In genomic region chr4:27881705-27882104, GRCh38 we compare ENCODE assay signal across 17 cellular contexts.
DNase-seq lines count a peak whose midpoint lies in the region; ATAC-seq and TF ChIP-seq lines count a peak whose summit lies in the region.
"Had no signal": no experiment of that assay in that cellular context is flagged by ENCODE, and none has a peak within 500 bp of the region (broad histone marks: within the 10 kb centered on the region; RNA-seq: fewer than 3 reads in every experiment).

No MANE protein-coding gene starts in this region.

- no peaks in the 10 kb centered on the region for H3K9me3 Mint-ChIP-seq in Calu3 (ENCODE audit: low read depth, unreplicated experiment)

- H3K27ac Mint-ChIP-seq in Calu3 (ENCODE audit: unreplicated experiment), result no peak overlapping the region
- H3K27ac Mint-ChIP-seq: T-cell had no signal

- H3K4me3 Mint-ChIP-seq in Calu3 (ENCODE audit: low read depth, unreplicated experiment), result no peak overlapping the region
- H3K4me3 Mint-ChIP-seq: T-cell had no signal

- H3K36me3 ChIP-seq in BE2C, result no peaks in the 10 kb centered on the region

- no peaks in the 10 kb centered on the region for H3K36me3 Mint-ChIP-seq in Calu3 (ENCODE audit: insufficient read depth, unreplicated experiment)
- H3K36me3 Mint-ChIP-seq: T-cell had no signal

- no peaks in the 10 kb centered on the region; the same call in 1 of the 2 replicates for H3K9me3 ChIP-seq in BE2C

- intact Hi-C loops in Calu3 (cut with micrococcal nuclease; ENCODE audit: unreplicated experiment), result no loop called here

- no peak for DNase-seq in effector CD8-positive, alpha-beta T cell (lab: John Stamatoyannopoulos, UW)
- no peak for DNase-seq in UCSD-AML1 (lab: John Stamatoyannopoulos, UW; ENCODE audit: unreplicated experiment)
- no peak for DNase-seq in Calu3
- no peak for DNase-seq in BE2C
- DNase-seq: DMS153, EL, NCI-H1694, NCI-H446, NCI-H774, T-cell, T1000 had no signal

- BruUV-seq in Calu3 (replicated peaks; lab: Mats Ljungman, UMichigan), result no TSS peak

- H3K4me1 ChIP-seq in BE2C, result no peaks in the 10 kb centered on the region

- H3K4me1 Mint-ChIP-seq in Calu3 (ENCODE audit: low read depth, unreplicated experiment), result no peaks in the 10 kb centered on the region
- H3K4me1 Mint-ChIP-seq: T-cell had no signal

- ATAC-seq in GM18520 (IDR thresholded peaks at IDR 0.05; ENCODE audit: unreplicated experiment) (peak; percentile 52), GM21619 (IDR thresholded peaks at IDR 0.05; ENCODE audit: unreplicated experiment) (peak; percentile 72), HG02973 (IDR thresholded peaks at IDR 0.05; ENCODE audit: unreplicated experiment) (peak; percentile 58), HG03378 (IDR thresholded peaks at IDR 0.05; ENCODE audit: unreplicated experiment) (peak; percentile 75)
- ATAC-seq: HCT116, K562, T-cell had no signal

- TF ChIP-seq CTCF in Calu3 (IDR thresholded peaks at IDR 0.05; ENCODE audit: unreplicated experiment), result no peak
- no peak for TF ChIP-seq CTCF in BE2C (IDR thresholded peaks at IDR 0.05; ENCODE audit: low read depth, low read length)

- H3K27me3 ChIP-seq in BE2C, result no peaks in the 10 kb centered on the region

- H3K27me3 Mint-ChIP-seq in Calu3 (ENCODE audit: unreplicated experiment), result no peaks in the 10 kb centered on the region
- H3K27me3 Mint-ChIP-seq: T-cell had no signal

- no peak overlapping the region for H3K4me3 ChIP-seq in BE2C (ENCODE audit: low read depth, low read length)
- H3K4me3 ChIP-seq: K562 had no signal

- CTCF ChIA-PET in Calu3 (lab: Charles Lee), result no interaction called here
